In the genomic region with DNA sequence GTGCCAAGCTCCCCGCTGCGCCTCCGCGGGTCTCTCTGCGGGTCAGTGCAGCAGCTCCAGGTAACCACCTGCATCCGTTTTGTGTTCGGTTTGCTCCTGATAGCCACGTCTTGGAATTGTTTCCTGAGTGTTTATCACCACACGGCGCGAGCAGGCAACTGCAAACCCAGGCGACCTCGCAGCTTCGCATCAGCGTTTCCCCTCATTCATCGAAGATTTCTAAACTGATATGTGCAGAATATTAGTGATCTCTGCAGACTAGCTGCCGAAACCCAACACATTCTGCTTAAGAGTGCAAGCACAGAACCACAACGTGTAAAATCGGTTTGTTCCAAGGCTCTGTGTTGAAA, we compare ENCODE assay signal across 18 cellular contexts.
DNase-seq lines count a peak whose midpoint lies in the region; ATAC-seq lines count a peak whose summit lies in the region.
"Had no signal": no experiment of that assay in that cellular context is flagged by ENCODE, and none has a peak within 500 bp of the region (broad histone marks: within the 10 kb centered on the region; RNA-seq: fewer than 3 reads in every experiment).

No MANE protein-coding gene starts in this region.

- peak; percentile 9 for DNase-seq in activated CD8-positive, alpha-beta memory T cell treated with anti-CD3 and anti-CD28 coated beads for 24 hours
- DNase-seq in activated CD8-positive, alpha-beta memory T cell treated with anti-CD3 and anti-CD28 coated beads, Interleukin-2, amount 50 U/mL, for 48 hours = no peak
- peak; percentile 92 for DNase-seq in NCI-H146 treated with DMSO at 0.1 percent for 48 hours (lab: John Stamatoyannopoulos, UW; ENCODE audit: unreplicated experiment)
- DNase-seq in islet precursor cell = peak; percentile 44
- DNase-seq in COLO829 (ENCODE audit: low spot score) = no peak
- DNase-seq: CD8-positive, alpha-beta memory T cell; MV-4-11; NCI-H1930; NCI-H446 treated with DMSO at 0.1 percent for 48 hours; NCI-H526 treated with DMSO at 0.1 percent for 48 hours; PC-9; RPMI8226; SHP77; SW 1271; T-helper 17 cell had no signal

- ATAC-seq in HG02973 (IDR thresholded peaks at IDR 0.05; ENCODE audit: unreplicated experiment) = no peak
- no peak for ATAC-seq in HG03432 (IDR thresholded peaks at IDR 0.05; ENCODE audit: unreplicated experiment)
- ATAC-seq: HCT116, T-helper 17 cell had no signal

Comparison
In these comparisons a context has a peak if more than half of its experiments do, and no peak if none do; other contexts are left out.
1. DNase-seq: peak in activated CD8-positive, alpha-beta memory T cell treated with anti-CD3 and anti-CD28 coated beads for 24 hours (single experiment), NCI-H146 treated with DMSO at 0.1 percent for 48 hours (single experiment) and islet precursor cell (single experiment); none in activated CD8-positive, alpha-beta memory T cell treated with anti-CD3 and anti-CD28 coated beads, Interleukin-2, amount 50 U/mL, for 48 hours (single experiment) and COLO829 (single experiment).